8 cellular contexts compared by ENCODE assay signal in the genomic region with DNA sequence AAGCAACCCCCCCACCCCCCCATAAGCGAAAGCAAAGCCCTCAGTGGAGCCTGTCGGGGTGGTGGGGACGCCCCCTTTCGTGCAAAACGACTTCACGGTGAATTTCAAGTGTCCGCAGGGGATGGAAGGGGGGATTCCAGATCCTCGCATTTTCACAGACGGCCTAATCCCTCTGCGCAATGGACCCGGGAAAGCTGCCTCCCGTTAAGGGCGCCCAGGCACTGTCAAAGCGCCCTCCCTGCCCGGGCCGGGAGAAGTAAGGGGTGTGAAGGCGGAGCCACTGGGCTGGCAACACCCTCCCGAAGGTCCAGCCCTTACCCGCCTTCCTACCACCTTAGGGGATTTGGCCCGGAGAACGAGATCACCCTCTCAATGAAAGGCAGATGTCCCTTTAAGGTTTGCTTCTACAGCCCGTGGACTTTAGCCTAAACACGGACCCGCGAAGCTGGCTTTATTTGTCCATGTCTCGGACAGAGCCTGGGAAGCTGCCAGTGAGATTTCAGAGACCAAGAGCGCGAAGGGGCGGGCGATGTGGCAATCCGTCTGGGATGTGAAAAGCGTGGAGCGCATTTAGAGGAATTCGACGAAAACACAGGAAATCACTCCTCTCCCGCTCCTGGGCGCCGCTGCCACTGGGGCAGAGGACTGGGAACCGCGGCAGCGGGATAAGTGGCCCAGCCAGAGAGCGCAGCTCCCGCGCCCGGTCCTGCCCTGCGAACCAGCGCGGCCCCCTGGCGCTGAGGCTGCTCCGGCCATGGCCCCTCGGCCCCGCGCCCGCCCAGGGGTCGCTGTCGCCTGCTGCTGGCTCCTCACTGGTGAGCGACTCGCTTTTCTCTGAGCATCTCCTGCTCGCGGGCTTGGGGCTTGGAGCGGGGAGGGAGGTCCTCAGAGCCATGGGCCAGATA. TPM values are rescaled to one million over a fixed set of nuclear protein-coding genes. Genes with fewer than 3 reads are reported as not detected.
DNase-seq lines count a peak whose midpoint lies in the region; ATAC-seq and TF ChIP-seq lines count a peak whose summit lies in the region.

A gene (plus strand): TSS at position 317 of the 905 bp plus-strand sequence. CDS start 438 bp downstream, at position 755.
A gene with protein sequence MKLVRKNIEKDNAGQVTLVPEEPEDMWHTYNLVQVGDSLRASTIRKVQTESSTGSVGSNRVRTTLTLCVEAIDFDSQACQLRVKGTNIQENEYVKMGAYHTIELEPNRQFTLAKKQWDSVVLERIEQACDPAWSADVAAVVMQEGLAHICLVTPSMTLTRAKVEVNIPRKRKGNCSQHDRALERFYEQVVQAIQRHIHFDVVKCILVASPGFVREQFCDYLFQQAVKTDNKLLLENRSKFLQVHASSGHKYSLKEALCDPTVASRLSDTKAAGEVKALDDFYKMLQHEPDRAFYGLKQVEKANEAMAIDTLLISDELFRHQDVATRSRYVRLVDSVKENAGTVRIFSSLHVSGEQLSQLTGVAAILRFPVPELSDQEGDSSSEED (plus strand): TSS at position 317 of the 905 bp plus-strand sequence. CDS start 12,479 bp downstream, outside the sequence.

- H3K4me1 ChIP-seq in Peyer's patch (peaks cover 0 to 11% (median 0%) of the 10 kb centered on the region in 4 donors), neutrophil (ENCODE audit: control insufficient read depth in 1 of 2, insufficient read depth in 1 of 2, low read depth in 1 of 2, low read length in 1 of 2) (peaks cover 25 to 28% of the 10 kb centered on the region in 2 experiments), upper lobe of right lung (peaks cover 7% of the 10 kb centered on the region)

- peaks cover 30% of the 10 kb centered on the region for H3K27me3 Mint-ChIP-seq in activated naive CD4-positive, alpha-beta T cell treated with anti-CD3 and anti-CD28 coated beads, Interleukin-2, amount 10 ng/mL, durations not matched to agents 7 days and 5 days

- no peaks in the 10 kb centered on the region for H3K36me3 Mint-ChIP-seq in activated naive CD4-positive, alpha-beta T cell treated with anti-CD3 and anti-CD28 coated beads, Interleukin-2, amount 10 ng/mL, durations not matched to agents 7 days and 5 days

- TF ChIP-seq CTCF in C4-2B (conservative IDR thresholded peaks at IDR 0.05) (peak; percentile 26), Peyer's patch (IDR thresholded peaks at IDR 0.05) (peak in 4 of 6 experiments; percentile 8 to 51 (median 30)), neutrophil (IDR thresholded peaks at IDR 0.05) (no peak), upper lobe of right lung (IDR thresholded peaks at IDR 0.05) (peak; percentile 43)

- H3K27ac ChIP-seq in C4-2B: peak within 1 kb of the TSS; percentile 8; the same call in 1 of the 2 replicates
- peak within 1 kb of the TSS; percentile 68 to 93 (median 78) for H3K27ac ChIP-seq in Peyer's patch
- H3K27ac ChIP-seq in neutrophil: peak within 1 kb of the TSS; percentile 50
- peak within 1 kb of the TSS; percentile 85 for H3K27ac ChIP-seq in upper lobe of right lung

- H3K27ac Mint-ChIP-seq in activated naive CD4-positive, alpha-beta T cell treated with anti-CD3 and anti-CD28 coated beads, Interleukin-2, amount 10 ng/mL, durations not matched to agents 7 days and 5 days: no peak within 1 kb of the TSS

- H3K9me3 Mint-ChIP-seq in activated naive CD4-positive, alpha-beta T cell treated with anti-CD3 and anti-CD28 coated beads, Interleukin-2, amount 10 ng/mL, durations not matched to agents 7 days and 5 days: no peaks in the 10 kb centered on the region

- no peak for TF ChIP-seq POLR2A in Peyer's patch (IDR thresholded peaks at IDR 0.05)

- H3K27me3 ChIP-seq in Peyer's patch (no peaks in the 10 kb centered on the region), neutrophil (peaks cover 19% of the 10 kb centered on the region), upper lobe of right lung (no peaks in the 10 kb centered on the region)

- peaks cover 22% of the 10 kb centered on the region for H3K4me1 Mint-ChIP-seq in activated naive CD4-positive, alpha-beta T cell treated with anti-CD3 and anti-CD28 coated beads, Interleukin-2, amount 10 ng/mL, durations not matched to agents 7 days and 5 days

- H3K4me3 ChIP-seq in Peyer's patch: peak within 1 kb of the TSS; percentile 39 to 84 (median 64)
- H3K4me3 ChIP-seq in neutrophil (ENCODE audit: low read depth in 1 of 2, low read length in 1 of 2): peak within 1 kb of the TSS; percentile 83 to 86
- peak within 1 kb of the TSS; percentile 69 for H3K4me3 ChIP-seq in upper lobe of right lung

- no peaks in the 10 kb centered on the region for H3K36me3 ChIP-seq in Peyer's patch
- H3K36me3 ChIP-seq in neutrophil: no peaks in the 10 kb centered on the region
- H3K36me3 ChIP-seq in upper lobe of right lung: no peaks in the 10 kb centered on the region

- peak; percentile 62 for ATAC-seq in GM19043 (IDR thresholded peaks at IDR 0.05; ENCODE audit: low read depth, unreplicated experiment)
- peak; percentile 70 for ATAC-seq in HG03175 (IDR thresholded peaks at IDR 0.05; ENCODE audit: unreplicated experiment)
- peak; percentile 94 for ATAC-seq in upper lobe of right lung

- no peaks in the 10 kb centered on the region for H3K9me3 ChIP-seq in Peyer's patch
- H3K9me3 ChIP-seq in neutrophil: no peaks in the 10 kb centered on the region
- no peaks in the 10 kb centered on the region for H3K9me3 ChIP-seq in upper lobe of right lung

- peak; percentile 39 to 86 (median 82) for DNase-seq in Peyer's patch
- DNase-seq in activated naive CD4-positive, alpha-beta T cell treated with anti-CD3 and anti-CD28 coated beads, Interleukin-2, amount 10 ng/mL, durations not matched to agents 7 days and 5 days: peak; percentile 54
- DNase-seq in germinal center (ENCODE audit: low spot score): peak; percentile 10
- peak; percentile 85 for DNase-seq in upper lobe of right lung

- peak within 1 kb of the TSS; percentile 78 for H3K4me3 Mint-ChIP-seq in activated naive CD4-positive, alpha-beta T cell treated with anti-CD3 and anti-CD28 coated beads, Interleukin-2, amount 10 ng/mL, durations not matched to agents 7 days and 5 days

- intact Hi-C loops in upper lobe of right lung (cut with DNase I): no loop called here

- CTCF ChIA-PET in activated naive CD4-positive, alpha-beta T cell treated with anti-CD3 and anti-CD28 coated beads, Interleukin-2, amount 10 ng/mL, durations not matched to agents 7 days and 5 days (lab: Charles Lee): interaction anchor here (0.8 to 2.1 kb wide), 9 partner anchors 9 to 128 kb away, joined by 3 to 9 read pairs (median 4); no protein-coding TSS in a partner anchor

RNA-seq across cellular contexts. Expression of the first gene that starts in this region (rescaled TPM):
- total RNA-seq in Peyer's patch (10 to 100 TPM; 21.2 to 49.5 (median 43.1) TPM), upper lobe of right lung (94.8 TPM)

RNA-seq across cellular contexts. Expression of the second gene that starts in this region (rescaled TPM):
- total RNA-seq in Peyer's patch (10 to 100 TPM; 10.2 to 22.3 (median 12.9) TPM), upper lobe of right lung (41.3 TPM)

Comparison
In these comparisons a context has a peak if more than half of its experiments do, and no peak if none do; other contexts are left out.
1. Peak in every context shown above with its lines: DNase-seq, ATAC-seq, H3K4me3 ChIP-seq and H3K27ac ChIP-seq.
2. H3K27ac ChIP-seq: peak in every context shown above with its lines; median percentile 85 in upper lobe of right lung; 78 in Peyer's patch; 50 in neutrophil; 8 in C4-2B.
3. DNase-seq: peak in every context shown above with its lines; median percentile 85 in upper lobe of right lung; 82 in Peyer's patch; 54 in activated naive CD4-positive, alpha-beta T cell treated with anti-CD3 and anti-CD28 coated beads, Interleukin-2, amount 10 ng/mL, durations not matched to agents 7 days and 5 days; 10 in germinal center.